13 cellular contexts compared by ENCODE assay signal in genomic region chr11:62885137-62885536, GRCh38.
DNase-seq lines count a peak whose midpoint lies in the region; ATAC-seq and TF ChIP-seq lines count a peak whose summit lies in the region.
"Had no signal": no experiment of that assay in that cellular context is flagged by ENCODE, and none has a peak within 500 bp of the region (broad histone marks: within the 10 kb centered on the region; RNA-seq: fewer than 3 reads in every experiment).

No MANE protein-coding gene starts in this region.

- no peak for ATAC-seq in DND-41 (ENCODE audit: insufficient read depth, low read depth)
- ATAC-seq in RWPE2 (ENCODE audit: low read depth) = no peak
- ATAC-seq in GM19328 (IDR thresholded peaks at IDR 0.05; ENCODE audit: unreplicated experiment) = no peak
- ATAC-seq: mucosa of descending colon had no signal

- peak overlapping the region; percentile 85 for H3K4me2 ChIP-seq in DND-41 (ENCODE audit: insufficient read depth, low read length)

- H3K9me3 ChIP-seq in DND-41 (ENCODE audit: insufficient read depth, low read length, severe bottlenecking) = no peaks in the 10 kb centered on the region
- H3K9me3 ChIP-seq in RWPE2 (ENCODE audit: severe bottlenecking) = no peaks in the 10 kb centered on the region
- no peaks in the 10 kb centered on the region for H3K9me3 ChIP-seq in neuron (ENCODE audit: low read length)
- H3K9me3 ChIP-seq: mucosa of descending colon had no signal

- H3K4me1 ChIP-seq in DND-41 (ENCODE audit: insufficient read depth, low read length) (peaks cover 53% of the 10 kb centered on the region), RWPE2 (ENCODE audit: insufficient read depth, poor library complexity, severe bottlenecking) (peaks cover 12% of the 10 kb centered on the region), neuron (ENCODE audit: insufficient read depth, low read length) (peaks cover 45% of the 10 kb centered on the region)

- H3K27ac ChIP-seq in DND-41 (ENCODE audit: low read length) (peak overlapping the region; percentile 27; the same call in 1 of the 2 replicates), RWPE2 (ENCODE audit: poor library complexity, severe bottlenecking) (peak overlapping the region; percentile 92), coronary artery (no peak overlapping the region)

- peaks cover 76% of the 10 kb centered on the region for H4K20me1 ChIP-seq in DND-41 (ENCODE audit: insufficient read depth, low read length)

- no peak for DNase-seq in DND-41
- no peak for DNase-seq in RWPE2 (ENCODE audit: low spot score)
- no peak for DNase-seq in coronary artery (ENCODE audit: low spot score)
- no peak for DNase-seq in NCI-H2029 (lab: John Stamatoyannopoulos, UW)
- DNase-seq in stimulated activated CD4-positive, alpha-beta T cell treated with anti-CD3 and anti-CD28 coated beads, Interleukin-1b, Interleukin-23, amount 100 ng/mL, for 48 hours = no peak
- no peak for DNase-seq in head of caudate nucleus
- DNase-seq: effector CD8-positive, alpha-beta T cell; mucosa of descending colon; NCI-H1436 treated with DMSO at 0.1 percent for 48 hours; NK-92 treated with Interleukin-12 subunit alpha and Interleukin-12 subunit beta, amount 100 ng/mL, for 24 hours; T-helper 9 cell had no signal

- no peaks in the 10 kb centered on the region for H3K27me3 ChIP-seq in DND-41 (ENCODE audit: insufficient read depth, low read length, poor library complexity)
- H3K27me3 ChIP-seq in RWPE2 (ENCODE audit: insufficient read depth, poor library complexity, severe bottlenecking) = no peaks in the 10 kb centered on the region
- H3K27me3 ChIP-seq in neuron (ENCODE audit: insufficient read depth, low read length) = no peaks in the 10 kb centered on the region

- intact Hi-C loops in head of caudate nucleus (cut with DNase I) = no loop called here

- peaks cover 70% of the 10 kb centered on the region for H3K79me2 ChIP-seq in DND-41 (ENCODE audit: insufficient read depth, low read length)

- peak overlapping the region; percentile 10 for H3K9ac ChIP-seq in DND-41 (ENCODE audit: low read depth, low read length)

- no peak overlapping the region for H2AFZ ChIP-seq in DND-41 (ENCODE audit: low read depth, low read length)
- no peak overlapping the region for H2AFZ ChIP-seq in neuron (ENCODE audit: low read depth, low read length)

- peak overlapping the region in 1 of 2 experiments; percentile 36; a peak in 1 of 4 replicates for H3K4me3 ChIP-seq in DND-41 (ENCODE audit: low read depth in 1 of 2, low read length in 2 of 2)
- no peak overlapping the region for H3K4me3 ChIP-seq in RWPE2 (ENCODE audit: severe bottlenecking)
- peak overlapping the region; percentile 5 for H3K4me3 ChIP-seq in coronary artery
- H3K4me3 ChIP-seq in neuron (ENCODE audit: low read length) = peak overlapping the region; percentile 4
- H3K4me3 ChIP-seq: mucosa of descending colon had no signal

- peaks cover 80% of the 10 kb centered on the region for H3K36me3 ChIP-seq in DND-41 (ENCODE audit: insufficient read depth, low read length)
- peaks cover 85% of the 10 kb centered on the region for H3K36me3 ChIP-seq in RWPE2 (ENCODE audit: low read depth)
- H3K36me3 ChIP-seq in neuron (ENCODE audit: insufficient read depth, low read length) = peaks cover 77% of the 10 kb centered on the region

- TF ChIP-seq CTCF in DND-41 (IDR thresholded peaks at IDR 0.05; ENCODE audit: borderline replicate concordance, extremely low read depth, low read length, poor library complexity, severe bottlenecking) (no peak), RWPE2 (IDR thresholded peaks at IDR 0.05; ENCODE audit: poor library complexity, severe bottlenecking) (no peak), coronary artery (IDR thresholded peaks at IDR 0.05) (no peak)

Comparison
In these comparisons a context has a peak if more than half of its experiments do, and no peak if none do; other contexts are left out.
1. H3K27ac ChIP-seq: peak in DND-41 (single experiment) and RWPE2 (single experiment); none in coronary artery (0 of 2).